ENCODE assay signal across 23 cellular contexts in the genomic region with DNA sequence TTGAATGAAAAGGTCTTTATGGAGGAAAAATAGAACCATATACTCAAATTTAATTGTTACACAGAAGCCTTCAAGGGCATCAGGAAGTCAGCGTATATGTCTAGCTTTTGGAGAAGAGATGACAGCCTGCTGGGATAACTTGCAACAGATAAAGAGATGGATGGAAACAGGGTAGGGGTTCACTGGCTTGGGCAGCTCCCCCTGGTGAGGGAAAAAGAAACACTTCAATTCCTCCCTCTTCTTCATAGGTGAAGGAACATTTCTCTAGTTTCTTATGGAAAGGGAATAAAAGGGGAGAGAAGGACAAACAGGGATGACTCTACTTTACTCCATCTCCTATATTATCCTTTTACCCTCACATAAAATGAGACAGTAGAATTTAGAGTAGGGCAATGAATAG.
DNase-seq lines count a peak whose midpoint lies in the region; ATAC-seq, FAIRE-seq and TF ChIP-seq lines count a peak whose summit lies in the region.
"Had no signal": no experiment of that assay in that cellular context is flagged by ENCODE, and none has a peak within 500 bp of the region (broad histone marks: within the 10 kb centered on the region; RNA-seq: fewer than 3 reads in every experiment).

No MANE protein-coding gene starts in this region.

- H3K4me3 ChIP-seq in HepG2 (replicated peaks in 1 of 3; ENCODE audit: insufficient read depth in 1 of 3, low read depth in 2 of 3, low read length in 3 of 3) (no peak overlapping the region), right lobe of liver (no peak overlapping the region), fibroblast of villous mesenchyme (ENCODE audit: low read depth, low read length) (no peak overlapping the region), foreskin fibroblast (ENCODE audit: low read depth in 1 of 2, low read length in 2 of 2) (no peak overlapping the region), Karpas-422 (ENCODE audit: low read length) (no peak overlapping the region)
- H3K4me3 ChIP-seq: Peyer's patch, testis had no signal

- TF ChIP-seq RAD21 in HepG2 (CRISPR knock-in tag; IDR thresholded peaks at IDR 0.05) = no peak

- no peak for TF ChIP-seq EP300 in HepG2 (IDR thresholded peaks at IDR 0.05; ENCODE audit: low read depth in 2 of 2, low read length in 2 of 2)
- no peak for TF ChIP-seq EP300 in HepG2 (CRISPR knock-in tag; IDR thresholded peaks at IDR 0.05; ENCODE audit: borderline replicate concordance)

- POLR2A ChIA-PET in HepG2 (lab: Yijun Ruan, JAX) = no interaction called here
- POLR2A ChIA-PET in T-cell (lab: Charles Lee) = no interaction called here

- peaks cover 8% of the 10 kb centered on the region; the same call in 1 of the 2 replicates for H3K4me1 ChIP-seq in HepG2 (ENCODE audit: insufficient read depth, low read length)
- no peaks in the 10 kb centered on the region for H3K4me1 ChIP-seq in right lobe of liver
- H3K4me1 ChIP-seq in Karpas-422 (ENCODE audit: low read length) = no peaks in the 10 kb centered on the region
- H3K4me1 ChIP-seq: Peyer's patch, testis had no signal

- no peak overlapping the region for H3K27ac ChIP-seq in HepG2 (ENCODE audit: extremely low read length, insufficient read depth, low read length)
- H3K27ac ChIP-seq in right lobe of liver = no peak overlapping the region
- H3K27ac ChIP-seq in VCaP = no peak overlapping the region
- H3K27ac ChIP-seq in Karpas-422 (ENCODE audit: low read length) = no peak overlapping the region
- H3K27ac ChIP-seq: Peyer's patch had no signal

- no peak overlapping the region for H3K4me2 ChIP-seq in HepG2 (ENCODE audit: low read depth, low read length)
- no peak overlapping the region for H3K4me2 ChIP-seq in Karpas-422 (ENCODE audit: low read depth, low read length, poor library complexity, severe bottlenecking)

- no peaks in the 10 kb centered on the region for H3K27me3 ChIP-seq in HepG2 (ENCODE audit: control insufficient read depth in 1 of 2, insufficient read depth in 2 of 2, low read length in 2 of 2)
- H3K27me3 ChIP-seq in right lobe of liver = no peaks in the 10 kb centered on the region
- no peaks in the 10 kb centered on the region for H3K27me3 ChIP-seq in Karpas-422 (ENCODE audit: low read length)
- H3K27me3 ChIP-seq: Peyer's patch, testis had no signal

- CTCF ChIA-PET in HepG2 (lab: Yijun Ruan, JAX; ENCODE audit: low intra/inter-chr PET ratio, low total read pairs) (interaction anchor here (0.8 kb wide), 1 partner anchor 414 kb away, joined by 5 read pairs; no protein-coding TSS in a partner anchor), T-cell (lab: Charles Lee) (no interaction called here)

- H3K36me3 Mint-ChIP-seq in T-cell = no peaks in the 10 kb centered on the region
- H3K36me3 Mint-ChIP-seq: memory B cell; naive thymus-derived CD4-positive, alpha-beta T cell had no signal

- no peaks in the 10 kb centered on the region for H3K36me3 ChIP-seq in HepG2 (replicated peaks in 1 of 2; ENCODE audit: control insufficient read depth in 1 of 2, insufficient read depth in 2 of 2, low read length in 2 of 2)
- H3K36me3 ChIP-seq in right lobe of liver = no peaks in the 10 kb centered on the region
- H3K36me3 ChIP-seq in Karpas-422 (ENCODE audit: insufficient read depth, low read length) = no peaks in the 10 kb centered on the region
- H3K36me3 ChIP-seq: Peyer's patch had no signal

- H3K27ac Mint-ChIP-seq in T-cell = no peak overlapping the region
- H3K27ac Mint-ChIP-seq: CD4-positive, alpha-beta T cell; memory B cell; naive thymus-derived CD4-positive, alpha-beta T cell; progenitor cell of endocrine pancreas had no signal

- no peak overlapping the region for H3K9ac ChIP-seq in HepG2 (ENCODE audit: insufficient read depth, low read depth, low read length)
- no peak overlapping the region for H3K9ac ChIP-seq in Karpas-422 (ENCODE audit: low read length)

- H3K9me3 ChIP-seq in HepG2 (ENCODE audit: low read length) (no peaks in the 10 kb centered on the region), right lobe of liver (no peaks in the 10 kb centered on the region), Karpas-422 (ENCODE audit: low read length) (no peaks in the 10 kb centered on the region)
- H3K9me3 ChIP-seq: Peyer's patch, testis had no signal

- no peak for FAIRE-seq in HepG2 (lab: Jason Lieb, UNC)
- FAIRE-seq: kidney had no signal

- H3K4me3 Mint-ChIP-seq in T-cell = no peak overlapping the region
- H3K4me3 Mint-ChIP-seq: CD4-positive, alpha-beta T cell; memory B cell; naive thymus-derived CD4-positive, alpha-beta T cell had no signal

- H3K9me2 ChIP-seq in Karpas-422 (replicated peaks; ENCODE audit: insufficient read depth, low read length) = no peaks in the 10 kb centered on the region

- intact Hi-C loops in HepG2 (cut with micrococcal nuclease; ENCODE audit: unreplicated experiment) = loop anchor here (1.0 to 5.0 kb wide), 3 partner anchors 299 to 492 kb away; no protein-coding TSS in a partner anchor
- intact Hi-C loops in right lobe of liver (cut with DNase I) = no loop called here

- peaks cover 3 to 4% of the 10 kb centered on the region in 2 donors for H3K27me3 Mint-ChIP-seq in T-cell
- H3K27me3 Mint-ChIP-seq: memory B cell, progenitor cell of endocrine pancreas had no signal

- no peaks in the 10 kb centered on the region for H3K79me2 ChIP-seq in HepG2 (ENCODE audit: insufficient read depth, low read length)
- no peaks in the 10 kb centered on the region for H3K79me2 ChIP-seq in Karpas-422 (ENCODE audit: low read length)

- H3K9me3 Mint-ChIP-seq in T-cell = peaks cover 0 to 2% (median 0%) of the 10 kb centered on the region in 3 donors
- H3K9me3 Mint-ChIP-seq: CD4-positive, alpha-beta T cell; memory B cell had no signal

- in situ Hi-C loops in HepG2 (cut with HindIII; ENCODE audit: extremely low pct_ligation_motif_present, low pct_unique_long_range_greater_than_20kb) = no loop called here

- peak; percentile 40; the same call in 1 of the 3 replicates for ATAC-seq in HepG2
- no peak for ATAC-seq in right lobe of liver
- ATAC-seq in T-cell (replicated peaks in 1 of 4) = no peak
- ATAC-seq: naive thymus-derived CD4-positive, alpha-beta T cell had no signal

- TF ChIP-seq POLR2A in HepG2 (IDR thresholded peaks at IDR 0.05; ENCODE audit: insufficient read depth in 1 of 2, low read depth in 2 of 2, low read length in 2 of 2) (no peak), right lobe of liver (IDR thresholded peaks at IDR 0.05) (no peak)

- TF ChIP-seq CTCF in HepG2 (CRISPR knock-in tag; IDR thresholded peaks at IDR 0.05) (peak; percentile 10; the same call in 1 of the 2 replicates), right lobe of liver (IDR thresholded peaks at IDR 0.05) (peak in 1 of 4 donors; percentile 12), VCaP (conservative IDR thresholded peaks at IDR 0.05) (peak; percentile 48), fibroblast of villous mesenchyme (IDR thresholded peaks at IDR 0.05; ENCODE audit: insufficient read depth, low read depth, low read length) (peak; percentile 19), foreskin fibroblast (IDR thresholded peaks at IDR 0.05; ENCODE audit: low read depth, low read length) (no peak)

- H4K20me1 ChIP-seq in HepG2 (ENCODE audit: insufficient read depth, low read length) (no peaks in the 10 kb centered on the region), Karpas-422 (ENCODE audit: insufficient read depth, low read depth, low read length) (no peaks in the 10 kb centered on the region)

- no peak for DNase-seq in HepG2 (ENCODE audit: low spot score)
- no peak for DNase-seq in right lobe of liver
- DNase-seq in fibroblast of villous mesenchyme (ENCODE audit: low read depth) = no peak
- DNase-seq in foreskin fibroblast = no peak
- no peak for DNase-seq in Karpas-422
- DNase-seq in HPDE6-E6E7 (ENCODE audit: extremely low spot score) = no peak
- DNase-seq in T-cell = no peak
- DNase-seq: ACHN; CD4-positive, alpha-beta T cell; DMS79; effector CD8-positive, alpha-beta T cell; kidney; naive thymus-derived CD4-positive, alpha-beta T cell; NCI-H1105 treated with DMSO at 0.1 percent for 48 hours; NCI-H2107; NCI-H526; Peyer's patch; stimulated activated CD8-positive, alpha-beta memory T cell treated with anti-CD3 and anti-CD28 coated beads, Interleukin-4, amount 100 ng/mL, for 48 hours; T1000; testis had no signal

- H3K4me1 Mint-ChIP-seq in T-cell = no peaks in the 10 kb centered on the region
- H3K4me1 Mint-ChIP-seq: memory B cell; naive thymus-derived CD4-positive, alpha-beta T cell had no signal

- WGBS in HepG2 (ENCODE audit: low lambda C conversion rate) = 100% methylated on average over 1 of the region's 1 CpG
- WGBS in right lobe of liver (ENCODE audit: insufficient coverage, low coverage, low lambda C conversion rate, missing lambda C conversion rate) = 82% methylated on average over 1 of the region's 1 CpG

- H2AFZ ChIP-seq in HepG2 (ENCODE audit: low read length) = no peak overlapping the region
- H2AFZ ChIP-seq in Karpas-422 (ENCODE audit: low read length) = no peak overlapping the region

- no TSS peak for BruUV-seq in HepG2 (replicated peaks; lab: Mats Ljungman, UMichigan)

TF ChIP-seq in HepG2, 621 proteins besides CTCF, POLR2A, EP300 and RAD21:
- TF ChIP-seq STAG1 (CRISPR knock-in tag; IDR thresholded peaks at IDR 0.05) = 0 out of 2 replicates have a peak, but pooled peaks have one; percentile 18
- TF ChIP-seq ZNF616 (CRISPR knock-in tag; IDR thresholded peaks at IDR 0.05; ENCODE audit: low read depth) = no peak
- TF ChIP-seq SIN3B (IDR thresholded peaks at IDR 0.05; ENCODE audit: low read length) = no peak
TF ChIP-seq in HepG2: peak in this region for 1.
